In genomic region chr1:204348722-204349121, GRCh38 we compare ENCODE assay signal across 9 cellular contexts. TPM values are rescaled to one million over a fixed set of nuclear protein-coding genes. Genes with fewer than 3 reads are reported as not detected.
A peak's percentile ranks its signal among the peaks of the same experiment; 100 is the strongest.
DNase-seq lines count a peak whose midpoint lies in the region; ATAC-seq and TF ChIP-seq lines count a peak whose summit lies in the region.
"Had no signal": no experiment of that assay in that cellular context is flagged by ENCODE, and none has a peak within 500 bp of the region (broad histone marks: within the 10 kb centered on the region; RNA-seq: fewer than 3 reads in every experiment).

No MANE protein-coding gene starts in this region.

- H3K9me3 ChIP-seq in Peyer's patch (no peaks in the 10 kb centered on the region), neuron (ENCODE audit: low read length) (no peaks in the 10 kb centered on the region)

- H3K4me1 ChIP-seq in Peyer's patch (peaks cover 0 to 52% (median 0%) of the 10 kb centered on the region in 4 donors), neuron (ENCODE audit: insufficient read depth, low read length) (peaks cover 64% of the 10 kb centered on the region)

- no peaks in the 10 kb centered on the region for H3K36me3 ChIP-seq in Peyer's patch
- peaks cover 5% of the 10 kb centered on the region for H3K36me3 ChIP-seq in neuron (ENCODE audit: insufficient read depth, low read length)

- no peaks in the 10 kb centered on the region for H3K27me3 ChIP-seq in Peyer's patch
- no peaks in the 10 kb centered on the region for H3K27me3 ChIP-seq in neuron (ENCODE audit: insufficient read depth, low read length)

- H3K4me3 ChIP-seq in Peyer's patch (no peak overlapping the region), fibroblast of villous mesenchyme (ENCODE audit: low read depth, low read length) (no peak overlapping the region), neuron (ENCODE audit: low read length) (peak overlapping the region; percentile 34)

- H2AFZ ChIP-seq in neuron (ENCODE audit: low read depth, low read length), result no peak overlapping the region

- DNase-seq in AG20443 (ENCODE audit: low spot score) (peak; percentile 91), Peyer's patch (peak in 2 of 3 donors; percentile 71 to 73), fibroblast of villous mesenchyme (ENCODE audit: low read depth) (peak; percentile 87), NOMO-1 treated with dmso at 0.1 percent for 144 hours (lab: John Stamatoyannopoulos, UW; ENCODE audit: unreplicated experiment) (no peak)
- no peak for DNase-seq in stimulated activated naive CD4-positive, alpha-beta T cell treated with Interleukin-2 at 50 U/mL for 16 hours (lab: John Stamatoyannopoulos, UW)
- DNase-seq: Kasumi-1 had no signal

- peak overlapping the region in 3 of 4 donors; percentile 63 to 84 (median 76) for H3K27ac ChIP-seq in Peyer's patch

- no peak for ATAC-seq in GM18868 (IDR thresholded peaks at IDR 0.05; ENCODE audit: unreplicated experiment)
- no peak for ATAC-seq in HG03175 (IDR thresholded peaks at IDR 0.05; ENCODE audit: unreplicated experiment)

- TF ChIP-seq CTCF in Peyer's patch (IDR thresholded peaks at IDR 0.05) (no peak), fibroblast of villous mesenchyme (IDR thresholded peaks at IDR 0.05; ENCODE audit: insufficient read depth, low read depth, low read length) (no peak)

- no peak for TF ChIP-seq POLR2A in Peyer's patch (IDR thresholded peaks at IDR 0.05)

RNA-seq across cellular contexts. Expression of gene PLEKHA6, which starts 11.0 kb away (rescaled TPM):
- total RNA-seq in Peyer's patch, result 10 to 100 TPM; 57.3 to 91.6 (median 70.2) TPM
- total RNA-seq in fibroblast of villous mesenchyme, result 2.9 and 3.9 TPM in 2 replicates

Comparison
In these comparisons a context has a peak if more than half of its experiments do, and no peak if none do; other contexts are left out.
1. DNase-seq: peak in AG20443 (single experiment), Peyer's patch (2 of 3) and fibroblast of villous mesenchyme (single experiment); none in stimulated activated naive CD4-positive, alpha-beta T cell treated with Interleukin-2 at 50 U/mL for 16 hours (single experiment) and NOMO-1 treated with dmso at 0.1 percent for 144 hours (single experiment).
2. RNA of gene PLEKHA6, which starts 11.0 kb away (total RNA-seq): 57.3 to 91.6 TPM in Peyer's patch; 2.9 to 3.9 TPM in fibroblast of villous mesenchyme; every median in the first group is over 10 times any median in the second.